Comparison of ENCODE assay signal across 1 cellular context in the genomic region with DNA sequence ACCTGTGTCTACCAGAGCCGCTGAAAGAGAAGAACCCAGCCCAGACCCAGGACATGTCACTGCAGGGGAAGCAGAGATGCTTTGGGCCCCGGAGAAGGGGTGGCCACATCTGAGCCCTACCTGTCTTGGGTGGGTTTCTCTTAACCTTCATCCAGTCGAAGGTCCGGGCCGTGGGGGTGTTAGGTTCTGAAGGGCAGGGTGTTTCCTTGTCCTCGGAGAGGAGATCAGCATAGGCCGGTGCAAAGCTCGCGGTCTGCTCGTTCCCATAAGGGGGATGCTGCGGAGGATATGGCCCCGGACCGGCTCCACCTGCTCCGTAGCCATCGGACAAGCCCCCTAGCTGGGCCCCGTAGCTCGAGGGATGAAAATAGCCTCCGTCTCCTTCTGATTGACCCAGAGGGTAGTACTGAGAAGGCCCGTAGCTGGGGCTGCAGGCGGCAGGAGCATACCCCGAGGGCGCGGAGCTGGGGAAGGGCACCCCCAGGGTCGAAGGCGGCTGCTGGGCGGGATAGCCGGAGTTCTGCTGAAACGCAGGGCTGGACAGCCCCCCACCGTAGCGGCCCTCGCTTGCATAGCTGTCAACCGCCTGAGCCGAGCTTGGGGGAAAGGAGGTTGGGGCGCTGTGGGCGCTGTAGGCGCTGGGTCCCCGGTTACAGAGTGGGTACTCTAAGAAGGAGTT.
TF ChIP-seq lines count a peak whose summit lies in the region.

No MANE protein-coding gene starts in this region.

TF ChIP-seq in IMR-90, 13 proteins besides CTCF, POLR2A, EP300 and RAD21:
- no peak for TF ChIP-seq FOS (IDR thresholded peaks at IDR 0.05; ENCODE audit: low read depth, low read length)
- TF ChIP-seq, protein P1, sequence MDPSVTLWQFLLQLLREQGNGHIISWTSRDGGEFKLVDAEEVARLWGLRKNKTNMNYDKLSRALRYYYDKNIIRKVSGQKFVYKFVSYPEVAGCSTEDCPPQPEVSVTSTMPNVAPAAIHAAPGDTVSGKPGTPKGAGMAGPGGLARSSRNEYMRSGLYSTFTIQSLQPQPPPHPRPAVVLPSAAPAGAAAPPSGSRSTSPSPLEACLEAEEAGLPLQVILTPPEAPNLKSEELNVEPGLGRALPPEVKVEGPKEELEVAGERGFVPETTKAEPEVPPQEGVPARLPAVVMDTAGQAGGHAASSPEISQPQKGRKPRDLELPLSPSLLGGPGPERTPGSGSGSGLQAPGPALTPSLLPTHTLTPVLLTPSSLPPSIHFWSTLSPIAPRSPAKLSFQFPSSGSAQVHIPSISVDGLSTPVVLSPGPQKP (IDR thresholded peaks at IDR 0.05; ENCODE audit: borderline replicate concordance, low read depth, low read length), result no peak
- no peak for TF ChIP-seq RCOR1 (IDR thresholded peaks at IDR 0.05; ENCODE audit: insufficient replicate concordance, low read length)
- TF ChIP-seq CHD1 (IDR thresholded peaks at IDR 0.05; ENCODE audit: low read depth, low read length), result no peak
- TF ChIP-seq MXI1 (IDR thresholded peaks at IDR 0.05; ENCODE audit: borderline replicate concordance, low read depth, low read length), result no peak
- TF ChIP-seq MAFK (IDR thresholded peaks at IDR 0.05; ENCODE audit: low read depth, low read length), result no peak
- TF ChIP-seq CEBPB (IDR thresholded peaks at IDR 0.05; ENCODE audit: low read depth, low read length), result no peak
- TF ChIP-seq, protein P2, sequence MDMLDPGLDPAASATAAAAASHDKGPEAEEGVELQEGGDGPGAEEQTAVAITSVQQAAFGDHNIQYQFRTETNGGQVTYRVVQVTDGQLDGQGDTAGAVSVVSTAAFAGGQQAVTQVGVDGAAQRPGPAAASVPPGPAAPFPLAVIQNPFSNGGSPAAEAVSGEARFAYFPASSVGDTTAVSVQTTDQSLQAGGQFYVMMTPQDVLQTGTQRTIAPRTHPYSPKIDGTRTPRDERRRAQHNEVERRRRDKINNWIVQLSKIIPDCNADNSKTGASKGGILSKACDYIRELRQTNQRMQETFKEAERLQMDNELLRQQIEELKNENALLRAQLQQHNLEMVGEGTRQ (IDR thresholded peaks at IDR 0.05; ENCODE audit: low read depth, low read length), result no peak
